In genomic region chr9:23603311-23603710, GRCh38 we compare ENCODE assay signal across 27 cellular contexts.
"Had no signal": no experiment of that assay in that cellular context is flagged by ENCODE, and none has a peak within 500 bp of the region (broad histone marks: within the 10 kb centered on the region; RNA-seq: fewer than 3 reads in every experiment).

No MANE protein-coding gene starts in this region.

- H3K4me3 Mint-ChIP-seq: activated CD4-positive, alpha-beta T cell treated with anti-CD3 and anti-CD28 coated beads, Interleukin-2, amount 10 ng/mL, durations not matched to agents 24 days and 14 days; activated CD8-positive, alpha-beta T cell treated with anti-CD3 and anti-CD28 coated beads for 36 hours; activated naive CD8-positive, alpha-beta T cell treated with anti-CD3 and anti-CD28 coated beads for 36 hours; activated T-cell treated with anti-CD3 and anti-CD28 coated beads, Interleukin-2, amount 50 U/mL, for 72 hours; activated T-helper 17 cell treated with anti-CD3 and anti-CD28 coated beads, Interleukin-2, amount 50 U/mL, for 72 hours had no signal

- H3K27ac ChIP-seq: brain microvascular endothelial cell, cardiac muscle cell, Peyer's patch had no signal

- H3K4me1 ChIP-seq: Peyer's patch had no signal

- H3K4me1 Mint-ChIP-seq: activated CD4-positive, alpha-beta T cell treated with anti-CD3 and anti-CD28 coated beads, Interleukin-2, amount 10 ng/mL, durations not matched to agents 24 days and 14 days; activated naive CD8-positive, alpha-beta T cell treated with anti-CD3 and anti-CD28 coated beads for 36 hours; activated T-helper 17 cell treated with anti-CD3 and anti-CD28 coated beads, Interleukin-2, amount 50 U/mL, for 72 hours had no signal

- H3K36me3 ChIP-seq: brain microvascular endothelial cell, MG63, Peyer's patch had no signal

- H3K27me3 ChIP-seq: brain microvascular endothelial cell, cardiac muscle cell, MG63, Peyer's patch had no signal

- H3K27ac Mint-ChIP-seq: activated CD4-positive, alpha-beta T cell treated with anti-CD3 and anti-CD28 coated beads, Interleukin-2, amount 10 ng/mL, durations not matched to agents 24 days and 14 days; activated CD8-positive, alpha-beta T cell treated with anti-CD3 and anti-CD28 coated beads for 36 hours; activated naive CD8-positive, alpha-beta T cell treated with anti-CD3 and anti-CD28 coated beads for 36 hours; activated T-cell treated with anti-CD3 and anti-CD28 coated beads, Interleukin-2, amount 50 U/mL, for 72 hours; activated T-helper 17 cell treated with anti-CD3 and anti-CD28 coated beads, Interleukin-2, amount 50 U/mL, for 72 hours had no signal

- H3K9me3 ChIP-seq: MG63, Peyer's patch had no signal

- ATAC-seq: activated CD8-positive, alpha-beta T cell treated with anti-CD3 and anti-CD28 coated beads for 36 hours; activated T-cell treated with anti-CD3 and anti-CD28 coated beads, Interleukin-2, amount 50 U/mL, for 72 hours; activated T-helper 17 cell treated with anti-CD3 and anti-CD28 coated beads, Interleukin-2, amount 50 U/mL, for 72 hours; PC-3 had no signal

- H3K27me3 Mint-ChIP-seq: activated CD4-positive, alpha-beta T cell treated with anti-CD3 and anti-CD28 coated beads, Interleukin-2, amount 10 ng/mL, durations not matched to agents 24 days and 14 days; activated CD8-positive, alpha-beta T cell treated with anti-CD3 and anti-CD28 coated beads for 36 hours; activated naive CD8-positive, alpha-beta T cell treated with anti-CD3 and anti-CD28 coated beads for 36 hours; activated T-helper 17 cell treated with anti-CD3 and anti-CD28 coated beads, Interleukin-2, amount 50 U/mL, for 72 hours had no signal

- H3K36me3 Mint-ChIP-seq: activated naive CD8-positive, alpha-beta T cell treated with anti-CD3 and anti-CD28 coated beads for 36 hours had no signal

- DNase-seq: activated CD4-positive, alpha-beta T cell treated with anti-CD3 and anti-CD28 coated beads, Interleukin-2, amount 10 ng/mL, durations not matched to agents 24 days and 14 days; activated CD4-positive, alpha-beta T cell treated with anti-CD3 and anti-CD28 coated beads, Interleukin-2, amount 50 U/mL, for 4 hours; activated CD8-positive, alpha-beta T cell treated with anti-CD3 and anti-CD28 coated beads for 36 hours; activated effector memory CD4-positive, alpha-beta T cell treated with anti-CD3 and anti-CD28 coated beads, Interleukin-2, amount 50 U/mL, for 16 hours; activated naive CD4-positive, alpha-beta T cell; activated naive CD4-positive, alpha-beta T cell treated with anti-CD3 and anti-CD28 coated beads, Interleukin-2, amount 50 U/mL, for 16 hours; activated naive CD8-positive, alpha-beta T cell treated with anti-CD3 and anti-CD28 coated beads for 36 hours; activated T-cell treated with anti-CD3 and anti-CD28 coated beads, Interleukin-2, amount 50 U/mL, for 1 hour; activated T-cell treated with anti-CD3 and anti-CD28 coated beads, Interleukin-2, amount 50 U/mL, for 72 hours; amniotic stem cell; aorta; brain microvascular endothelial cell; MG63; NCI-H1048; NCI-H1105 treated with DMSO at 0.1 percent for 48 hours; NCI-H1436; NCI-H1694; NCI-H1930; NCI-H2081 treated with DMSO at 0.1 percent for 48 hours; NCI-H345; NCI-H524 treated with DMSO at 0.1 percent for 48 hours; PC-3; Peyer's patch; Right ventricle myocardium superior; T1000 had no signal

- H3K9me3 Mint-ChIP-seq: activated CD4-positive, alpha-beta T cell treated with anti-CD3 and anti-CD28 coated beads, Interleukin-2, amount 10 ng/mL, durations not matched to agents 24 days and 14 days; activated CD8-positive, alpha-beta T cell treated with anti-CD3 and anti-CD28 coated beads for 36 hours; activated naive CD8-positive, alpha-beta T cell treated with anti-CD3 and anti-CD28 coated beads for 36 hours; activated T-helper 17 cell treated with anti-CD3 and anti-CD28 coated beads, Interleukin-2, amount 50 U/mL, for 72 hours had no signal

- H3K4me3 ChIP-seq: cardiac muscle cell, MG63, Peyer's patch had no signal
